Comparison of ENCODE assay signal across 9 cellular contexts in genomic region chr4:158578476-158578875, GRCh38. TPM values are rescaled to one million over a fixed set of nuclear protein-coding genes. Genes with fewer than 3 reads are reported as not detected.
DNase-seq lines count a peak whose midpoint lies in the region; FAIRE-seq and TF ChIP-seq lines count a peak whose summit lies in the region.
"Had no signal": no experiment of that assay in that cellular context is flagged by ENCODE, and none has a peak within 500 bp of the region (broad histone marks: within the 10 kb centered on the region; RNA-seq: fewer than 3 reads in every experiment).

No MANE protein-coding gene starts in this region.

- H2BK5ac ChIP-seq in mesendoderm (ENCODE audit: low read length), result no peak overlapping the region

- no peak overlapping the region for H4K5ac ChIP-seq in mesendoderm (ENCODE audit: low read length)

- H3K27me3 ChIP-seq in GM06990 (replicated peaks; ENCODE audit: control insufficient read depth, insufficient read depth, low read length) (no peaks in the 10 kb centered on the region; the same call in 1 of the 2 replicates), MG63 (no peaks in the 10 kb centered on the region), mesendoderm (ENCODE audit: insufficient read depth, low read length, poor library complexity) (no peaks in the 10 kb centered on the region), tibial artery (no peaks in the 10 kb centered on the region)
- H3K27me3 ChIP-seq: Peyer's patch had no signal

- H3K36me3 ChIP-seq in GM06990 (ENCODE audit: control insufficient read depth, insufficient read depth, low read length) (no peaks in the 10 kb centered on the region), MG63 (no peaks in the 10 kb centered on the region), mesendoderm (ENCODE audit: control insufficient read depth, insufficient read depth, low read length) (no peaks in the 10 kb centered on the region), tibial artery (no peaks in the 10 kb centered on the region)
- H3K36me3 ChIP-seq: Peyer's patch had no signal

- no peak overlapping the region for H3K9ac ChIP-seq in mesendoderm (ENCODE audit: low read length)

- no CpG with 5 or more reads among the region's 1 CpG for WGBS in mesendoderm (ENCODE audit: extremely low coverage, insufficient coverage, low lambda C conversion rate)

- H3K4me2 ChIP-seq in mesendoderm (ENCODE audit: low read length), result no peak overlapping the region

- no peaks in the 10 kb centered on the region for H3K4me1 ChIP-seq in mesendoderm (ENCODE audit: control insufficient read depth, low read depth, low read length)
- no peaks in the 10 kb centered on the region for H3K4me1 ChIP-seq in tibial artery
- H3K4me1 ChIP-seq: Peyer's patch had no signal

- H3K9me3 ChIP-seq in MG63 (no peaks in the 10 kb centered on the region), tibial artery (no peaks in the 10 kb centered on the region)
- H3K9me3 ChIP-seq: Peyer's patch had no signal

- no peak overlapping the region for H3K4ac ChIP-seq in mesendoderm (ENCODE audit: low read depth, low read length)

- TF ChIP-seq CTCF in GM06990 (IDR thresholded peaks at IDR 0.05; ENCODE audit: insufficient read depth, low read length, poor library complexity, severe bottlenecking), result peak; percentile 34
- peak; percentile 52 for TF ChIP-seq CTCF in astrocyte of the spinal cord (IDR thresholded peaks at IDR 0.05; ENCODE audit: low read depth, low read length)
- TF ChIP-seq CTCF in D721Med (IDR thresholded peaks at IDR 0.05; ENCODE audit: insufficient read depth, missing control alignments), result no peak
- no peak for TF ChIP-seq CTCF in tibial artery (IDR thresholded peaks at IDR 0.05)

- no peak for FAIRE-seq in D721Med (lab: Jason Lieb, UNC)

- H3K4me3 ChIP-seq in GM06990 (replicated peaks; ENCODE audit: low read depth, low read length) (no peak overlapping the region), MG63 (no peak overlapping the region), astrocyte of the spinal cord (ENCODE audit: low read depth, low read length) (no peak overlapping the region), mesendoderm (ENCODE audit: low read length) (no peak overlapping the region), tibial artery (no peak overlapping the region)
- H3K4me3 ChIP-seq: Peyer's patch had no signal

- intact Hi-C loops in tibial artery (cut with DNase I; ENCODE audit: low total_unique reads), result no loop called here

- no peak overlapping the region for H2BK120ac ChIP-seq in mesendoderm (ENCODE audit: low read depth, low read length)

- no peaks in the 10 kb centered on the region for H3K79me1 ChIP-seq in mesendoderm (ENCODE audit: low read length)

- H3K23ac ChIP-seq in mesendoderm (ENCODE audit: low read length), result no peak overlapping the region

- no peak overlapping the region for H2AK5ac ChIP-seq in mesendoderm (ENCODE audit: low read length)

- H3K27ac ChIP-seq in mesendoderm (ENCODE audit: low read depth, low read length) (no peak overlapping the region), tibial artery (no peak overlapping the region)
- H3K27ac ChIP-seq: Peyer's patch had no signal

- H3K18ac ChIP-seq in mesendoderm (ENCODE audit: low read length), result no peak overlapping the region

- H4K8ac ChIP-seq in mesendoderm (ENCODE audit: low read depth, low read length), result no peak overlapping the region

- no peak overlapping the region for H2BK15ac ChIP-seq in mesendoderm (replicated peaks; ENCODE audit: low read depth)

- DNase-seq in GM06990 (ENCODE audit: extremely low read depth, insufficient read length) (no peak), MG63 (peak; percentile 23), astrocyte of the spinal cord (ENCODE audit: low read depth, low spot score) (peak; percentile 26), mesendoderm (peak; percentile 49), cerebellar nuclear complex (lab: John Stamatoyannopoulos, UW) (no peak), NCI-H1930 (lab: John Stamatoyannopoulos, UW) (no peak), D721Med (ENCODE audit: insufficient read length, low spot score) (no peak), tibial artery (no peak)
- DNase-seq: Peyer's patch had no signal

- in situ Hi-C loops in astrocyte of the spinal cord (cut with HindIII; ENCODE audit: low sequenced_read_pairs), result no loop called here

- H3K79me2 ChIP-seq in mesendoderm (ENCODE audit: control insufficient read depth, insufficient read depth, low read length), result no peaks in the 10 kb centered on the region

- H3K56ac ChIP-seq in mesendoderm (ENCODE audit: low read length), result no peak overlapping the region

RNA-seq across cellular contexts. Expression of gene RXFP1, which starts 56.8 kb away (rescaled TPM):
- total RNA-seq in MG63 (2014; rRNA removed; shearing (Covaris generic); ENCODE audit: low replicate concordance), result not detected in 2 replicates
- polyA plus RNA-seq in mesendoderm (2013, experiment 1 of 2), result 0.01 TPM
- polyA plus RNA-seq in mesendoderm (2013, experiment 2 of 2), result 0.03 TPM

Comparison
In these comparisons a context has a peak if more than half of its experiments do, and no peak if none do; other contexts are left out.
1. DNase-seq: peak in MG63 (single experiment), astrocyte of the spinal cord (single experiment) and mesendoderm (single experiment); none in GM06990 (single experiment), cerebellar nuclear complex (0 of 2), NCI-H1930 (0 of 2), D721Med (single experiment) and tibial artery (0 of 2).
2. CTCF ChIP-seq: peak in GM06990 (single experiment) and astrocyte of the spinal cord (single experiment); none in D721Med (single experiment) and tibial artery (0 of 2).